ENCODE assay signal across 1 cellular context in the genomic region with DNA sequence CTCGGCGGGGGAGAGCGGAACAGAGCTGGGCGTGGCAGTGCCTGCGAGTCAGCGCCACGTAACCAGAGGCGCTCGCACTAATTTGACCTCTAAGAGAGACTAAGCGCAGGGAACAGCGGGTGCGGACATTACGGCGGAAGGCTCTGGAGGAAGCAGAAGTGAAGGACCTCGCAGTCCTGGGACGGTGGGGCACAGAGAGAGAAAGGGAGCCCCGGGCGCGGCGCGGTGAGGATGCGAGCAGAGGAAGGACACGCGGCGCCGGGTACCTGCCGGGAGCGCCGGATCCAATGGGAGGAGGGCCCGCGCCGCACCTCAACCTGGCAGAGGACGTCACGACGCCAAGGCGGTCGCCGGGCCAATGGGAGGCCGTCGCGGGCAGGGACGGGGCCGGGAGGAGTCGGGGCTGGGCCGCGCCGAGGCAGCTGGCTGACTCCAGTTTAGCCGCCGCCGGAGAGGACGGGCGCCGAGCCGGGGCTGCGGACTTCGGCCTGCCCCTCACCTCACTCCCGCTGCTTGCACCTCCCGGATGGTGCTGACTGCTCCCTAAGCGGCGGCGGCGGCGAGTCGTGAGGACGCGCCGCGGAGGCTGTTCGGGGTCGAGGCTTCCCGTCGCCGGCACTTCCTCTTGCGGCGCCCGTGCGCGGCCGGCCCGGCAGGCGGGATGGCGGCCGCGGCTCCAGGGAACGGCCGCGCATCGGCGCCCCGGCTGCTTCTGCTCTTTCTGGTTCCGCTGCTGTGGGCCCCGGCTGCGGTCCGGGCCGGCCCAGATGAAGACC.
TF ChIP-seq lines count a peak whose summit lies in the region.

A gene with protein sequence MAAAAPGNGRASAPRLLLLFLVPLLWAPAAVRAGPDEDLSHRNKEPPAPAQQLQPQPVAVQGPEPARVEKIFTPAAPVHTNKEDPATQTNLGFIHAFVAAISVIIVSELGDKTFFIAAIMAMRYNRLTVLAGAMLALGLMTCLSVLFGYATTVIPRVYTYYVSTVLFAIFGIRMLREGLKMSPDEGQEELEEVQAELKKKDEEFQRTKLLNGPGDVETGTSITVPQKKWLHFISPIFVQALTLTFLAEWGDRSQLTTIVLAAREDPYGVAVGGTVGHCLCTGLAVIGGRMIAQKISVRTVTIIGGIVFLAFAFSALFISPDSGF (plus strand): TSS at position 429 of the 776 bp plus-strand sequence. CDS start 233 bp downstream, at position 662.

TF ChIP-seq in HepG2, 621 proteins besides CTCF, POLR2A, EP300 and RAD21 (continued from another document and continues in another):
- TF ChIP-seq IKZF4 (CRISPR knock-in tag; IDR thresholded peaks at IDR 0.05; ENCODE audit: borderline replicate concordance, low read depth, not compliant biosample characterization) (peak; percentile 84), ZNF607 (CRISPR knock-in tag; IDR thresholded peaks at IDR 0.05; ENCODE audit: borderline replicate concordance) (peak; percentile 81), ZNF782 (CRISPR knock-in tag; IDR thresholded peaks at IDR 0.05; ENCODE audit: borderline replicate concordance) (peak; percentile 85; the same call in 1 of the 2 replicates), ZNF225 (CRISPR knock-in tag; IDR thresholded peaks at IDR 0.05) (0 out of 2 replicates have a peak, but pooled peaks have one; percentile 64), ZNF121 (CRISPR knock-in tag; IDR thresholded peaks at IDR 0.05) (peak; percentile 34; the same call in 1 of the 2 replicates), ATF7 (IDR thresholded peaks at IDR 0.05) (no peak), ATF7 (CRISPR knock-in tag; IDR thresholded peaks at IDR 0.05) (0 out of 2 replicates have a peak, but pooled peaks have one; percentile 51), RBFOX2 (IDR thresholded peaks at IDR 0.05; ENCODE audit: low read depth, low read length) (peak; percentile 96), NCOA1 (CRISPR knock-in tag; IDR thresholded peaks at IDR 0.05) (peak; percentile 94; the same call in 1 of the 2 replicates), ZC3H13 (CRISPR knock-in tag; IDR thresholded peaks at IDR 0.05) (0 out of 2 replicates have a peak, but pooled peaks have one; percentile 47), HNRNPH1 (optimal IDR thresholded peaks at IDR 0.05; ENCODE audit: low read depth, low read length) (no peak), ZFP90 (CRISPR knock-in tag; IDR thresholded peaks at IDR 0.05; ENCODE audit: borderline replicate concordance) (no peak; the same call in 1 of the 2 replicates), FOXC1 (CRISPR knock-in tag; IDR thresholded peaks at IDR 0.05; ENCODE audit: borderline replicate concordance) (0 out of 2 replicates have a peak, but pooled peaks have one; percentile 78), NFATC3 (CRISPR knock-in tag; IDR thresholded peaks at IDR 0.05) (0 out of 2 replicates have a peak, but pooled peaks have one; percentile 64), ZNF263 (CRISPR knock-in tag; IDR thresholded peaks at IDR 0.05) (peak; percentile 76), YY1 (IDR thresholded peaks at IDR 0.05; ENCODE audit: insufficient read depth, insufficient replicate concordance, low read depth, low read length) (peak; percentile 30), ZNF75D (CRISPR knock-in tag; IDR thresholded peaks at IDR 0.05; ENCODE audit: borderline replicate concordance) (no peak), NR1H2 (CRISPR knock-in tag; IDR thresholded peaks at IDR 0.05; ENCODE audit: borderline replicate concordance, low read depth) (peak; percentile 63; the same call in 1 of the 2 replicates), GLI4 (CRISPR knock-in tag; IDR thresholded peaks at IDR 0.05; ENCODE audit: borderline replicate concordance) (0 out of 2 replicates have a peak, but pooled peaks have one; percentile 27), SAFB2 (CRISPR knock-in tag; IDR thresholded peaks at IDR 0.05; ENCODE audit: borderline replicate concordance, low read depth) (0 out of 2 replicates have a peak, but pooled peaks have one; percentile 53), SALL2 (CRISPR knock-in tag; IDR thresholded peaks at IDR 0.05) (peak; percentile 56)
- TF ChIP-seq, protein P1, sequence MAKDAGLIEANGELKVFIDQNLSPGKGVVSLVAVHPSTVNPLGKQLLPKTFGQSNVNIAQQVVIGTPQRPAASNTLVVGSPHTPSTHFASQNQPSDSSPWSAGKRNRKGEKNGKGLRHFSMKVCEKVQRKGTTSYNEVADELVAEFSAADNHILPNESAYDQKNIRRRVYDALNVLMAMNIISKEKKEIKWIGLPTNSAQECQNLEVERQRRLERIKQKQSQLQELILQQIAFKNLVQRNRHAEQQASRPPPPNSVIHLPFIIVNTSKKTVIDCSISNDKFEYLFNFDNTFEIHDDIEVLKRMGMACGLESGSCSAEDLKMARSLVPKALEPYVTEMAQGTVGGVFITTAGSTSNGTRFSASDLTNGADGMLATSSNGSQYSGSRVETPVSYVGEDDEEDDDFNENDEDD (CRISPR knock-in tag; IDR thresholded peaks at IDR 0.05; ENCODE audit: borderline replicate concordance) = peak; percentile 76; the same call in 1 of the 2 replicates
- TF ChIP-seq, protein P2, sequence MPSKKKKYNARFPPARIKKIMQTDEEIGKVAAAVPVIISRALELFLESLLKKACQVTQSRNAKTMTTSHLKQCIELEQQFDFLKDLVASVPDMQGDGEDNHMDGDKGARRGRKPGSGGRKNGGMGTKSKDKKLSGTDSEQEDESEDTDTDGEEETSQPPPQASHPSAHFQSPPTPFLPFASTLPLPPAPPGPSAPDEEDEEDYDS (CRISPR knock-in tag; IDR thresholded peaks at IDR 0.05) = peak; percentile 88
- TF ChIP-seq, protein P3, sequence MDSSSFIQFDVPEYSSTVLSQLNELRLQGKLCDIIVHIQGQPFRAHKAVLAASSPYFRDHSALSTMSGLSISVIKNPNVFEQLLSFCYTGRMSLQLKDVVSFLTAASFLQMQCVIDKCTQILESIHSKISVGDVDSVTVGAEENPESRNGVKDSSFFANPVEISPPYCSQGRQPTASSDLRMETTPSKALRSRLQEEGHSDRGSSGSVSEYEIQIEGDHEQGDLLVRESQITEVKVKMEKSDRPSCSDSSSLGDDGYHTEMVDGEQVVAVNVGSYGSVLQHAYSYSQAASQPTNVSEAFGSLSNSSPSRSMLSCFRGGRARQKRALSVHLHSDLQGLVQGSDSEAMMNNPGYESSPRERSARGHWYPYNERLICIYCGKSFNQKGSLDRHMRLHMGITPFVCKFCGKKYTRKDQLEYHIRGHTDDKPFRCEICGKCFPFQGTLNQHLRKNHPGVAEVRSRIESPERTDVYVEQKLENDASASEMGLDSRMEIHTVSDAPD (CRISPR knock-in tag; IDR thresholded peaks at IDR 0.05) = no peak
- TF ChIP-seq, protein P4, sequence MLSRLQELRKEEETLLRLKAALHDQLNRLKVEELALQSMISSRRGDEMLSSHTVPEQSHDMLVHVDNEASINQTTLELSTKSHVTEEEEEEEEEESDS (CRISPR knock-in tag; IDR thresholded peaks at IDR 0.05; ENCODE audit: borderline replicate concordance) = no peak
- TF ChIP-seq, protein P5, sequence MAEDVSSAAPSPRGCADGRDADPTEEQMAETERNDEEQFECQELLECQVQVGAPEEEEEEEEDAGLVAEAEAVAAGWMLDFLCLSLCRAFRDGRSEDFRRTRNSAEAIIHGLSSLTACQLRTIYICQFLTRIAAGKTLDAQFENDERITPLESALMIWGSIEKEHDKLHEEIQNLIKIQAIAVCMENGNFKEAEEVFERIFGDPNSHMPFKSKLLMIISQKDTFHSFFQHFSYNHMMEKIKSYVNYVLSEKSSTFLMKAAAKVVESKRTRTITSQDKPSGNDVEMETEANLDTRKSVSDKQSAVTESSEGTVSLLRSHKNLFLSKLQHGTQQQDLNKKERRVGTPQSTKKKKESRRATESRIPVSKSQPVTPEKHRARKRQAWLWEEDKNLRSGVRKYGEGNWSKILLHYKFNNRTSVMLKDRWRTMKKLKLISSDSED (CRISPR knock-in tag; IDR thresholded peaks at IDR 0.05) = no peak
- TF ChIP-seq, protein P6, sequence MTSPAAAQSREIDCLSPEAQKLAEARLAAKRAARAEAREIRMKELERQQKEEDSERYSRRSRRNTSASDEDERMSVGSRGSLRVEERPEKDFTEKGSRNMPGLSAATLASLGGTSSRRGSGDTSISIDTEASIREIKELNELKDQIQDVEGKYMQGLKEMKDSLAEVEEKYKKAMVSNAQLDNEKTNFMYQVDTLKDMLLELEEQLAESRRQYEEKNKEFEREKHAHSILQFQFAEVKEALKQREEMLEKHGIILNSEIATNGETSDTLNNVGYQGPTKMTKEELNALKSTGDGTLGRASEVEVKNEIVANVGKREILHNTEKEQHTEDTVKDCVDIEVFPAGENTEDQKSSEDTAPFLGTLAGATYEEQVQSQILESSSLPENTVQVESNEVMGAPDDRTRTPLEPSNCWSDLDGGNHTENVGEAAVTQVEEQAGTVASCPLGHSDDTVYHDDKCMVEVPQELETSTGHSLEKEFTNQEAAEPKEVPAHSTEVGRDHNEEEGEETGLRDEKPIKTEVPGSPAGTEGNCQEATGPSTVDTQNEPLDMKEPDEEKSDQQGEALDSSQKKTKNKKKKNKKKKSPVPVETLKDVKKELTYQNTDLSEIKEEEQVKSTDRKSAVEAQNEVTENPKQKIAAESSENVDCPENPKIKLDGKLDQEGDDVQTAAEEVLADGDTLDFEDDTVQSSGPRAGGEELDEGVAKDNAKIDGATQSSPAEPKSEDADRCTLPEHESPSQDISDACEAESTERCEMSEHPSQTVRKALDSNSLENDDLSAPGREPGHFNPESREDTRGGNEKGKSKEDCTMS (CRISPR knock-in tag; conservative IDR thresholded peaks at IDR 0.05) = no peak
- TF ChIP-seq, protein P7, sequence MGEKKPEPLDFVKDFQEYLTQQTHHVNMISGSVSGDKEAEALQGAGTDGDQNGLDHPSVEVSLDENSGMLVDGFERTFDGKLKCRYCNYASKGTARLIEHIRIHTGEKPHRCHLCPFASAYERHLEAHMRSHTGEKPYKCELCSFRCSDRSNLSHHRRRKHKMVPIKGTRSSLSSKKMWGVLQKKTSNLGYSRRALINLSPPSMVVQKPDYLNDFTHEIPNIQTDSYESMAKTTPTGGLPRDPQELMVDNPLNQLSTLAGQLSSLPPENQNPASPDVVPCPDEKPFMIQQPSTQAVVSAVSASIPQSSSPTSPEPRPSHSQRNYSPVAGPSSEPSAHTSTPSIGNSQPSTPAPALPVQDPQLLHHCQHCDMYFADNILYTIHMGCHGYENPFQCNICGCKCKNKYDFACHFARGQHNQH (CRISPR knock-in tag; IDR thresholded peaks at IDR 0.05) = peak; percentile 66
- TF ChIP-seq, protein P8, sequence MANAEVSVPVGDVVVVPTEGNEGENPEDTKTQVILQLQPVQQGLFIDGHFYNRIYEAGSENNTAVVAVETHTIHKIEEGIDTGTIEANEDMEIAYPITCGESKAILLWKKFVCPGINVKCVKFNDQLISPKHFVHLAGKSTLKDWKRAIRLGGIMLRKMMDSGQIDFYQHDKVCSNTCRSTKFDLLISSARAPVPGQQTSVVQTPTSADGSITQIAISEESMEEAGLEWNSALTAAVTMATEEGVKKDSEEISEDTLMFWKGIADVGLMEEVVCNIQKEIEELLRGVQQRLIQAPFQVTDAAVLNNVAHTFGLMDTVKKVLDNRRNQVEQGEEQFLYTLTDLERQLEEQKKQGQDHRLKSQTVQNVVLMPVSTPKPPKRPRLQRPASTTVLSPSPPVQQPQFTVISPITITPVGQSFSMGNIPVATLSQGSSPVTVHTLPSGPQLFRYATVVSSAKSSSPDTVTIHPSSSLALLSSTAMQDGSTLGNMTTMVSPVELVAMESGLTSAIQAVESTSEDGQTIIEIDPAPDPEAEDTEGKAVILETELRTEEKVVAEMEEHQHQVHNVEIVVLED (CRISPR knock-in tag; IDR thresholded peaks at IDR 0.05; ENCODE audit: borderline replicate concordance) = peak; percentile 93
- TF ChIP-seq, protein P9, sequence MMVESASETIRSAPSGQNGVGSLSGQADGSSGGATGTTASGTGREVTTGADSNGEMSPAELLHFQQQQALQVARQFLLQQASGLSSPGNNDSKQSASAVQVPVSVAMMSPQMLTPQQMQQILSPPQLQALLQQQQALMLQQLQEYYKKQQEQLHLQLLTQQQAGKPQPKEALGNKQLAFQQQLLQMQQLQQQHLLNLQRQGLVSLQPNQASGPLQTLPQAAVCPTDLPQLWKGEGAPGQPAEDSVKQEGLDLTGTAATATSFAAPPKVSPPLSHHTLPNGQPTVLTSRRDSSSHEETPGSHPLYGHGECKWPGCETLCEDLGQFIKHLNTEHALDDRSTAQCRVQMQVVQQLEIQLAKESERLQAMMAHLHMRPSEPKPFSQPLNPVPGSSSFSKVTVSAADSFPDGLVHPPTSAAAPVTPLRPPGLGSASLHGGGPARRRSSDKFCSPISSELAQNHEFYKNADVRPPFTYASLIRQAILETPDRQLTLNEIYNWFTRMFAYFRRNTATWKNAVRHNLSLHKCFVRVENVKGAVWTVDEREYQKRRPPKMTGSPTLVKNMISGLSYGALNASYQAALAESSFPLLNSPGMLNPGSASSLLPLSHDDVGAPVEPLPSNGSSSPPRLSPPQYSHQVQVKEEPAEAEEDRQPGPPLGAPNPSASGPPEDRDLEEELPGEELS (CRISPR knock-in tag; IDR thresholded peaks at IDR 0.05) = peak; percentile 55; the same call in 1 of the 2 replicates
- TF ChIP-seq, protein P10, sequence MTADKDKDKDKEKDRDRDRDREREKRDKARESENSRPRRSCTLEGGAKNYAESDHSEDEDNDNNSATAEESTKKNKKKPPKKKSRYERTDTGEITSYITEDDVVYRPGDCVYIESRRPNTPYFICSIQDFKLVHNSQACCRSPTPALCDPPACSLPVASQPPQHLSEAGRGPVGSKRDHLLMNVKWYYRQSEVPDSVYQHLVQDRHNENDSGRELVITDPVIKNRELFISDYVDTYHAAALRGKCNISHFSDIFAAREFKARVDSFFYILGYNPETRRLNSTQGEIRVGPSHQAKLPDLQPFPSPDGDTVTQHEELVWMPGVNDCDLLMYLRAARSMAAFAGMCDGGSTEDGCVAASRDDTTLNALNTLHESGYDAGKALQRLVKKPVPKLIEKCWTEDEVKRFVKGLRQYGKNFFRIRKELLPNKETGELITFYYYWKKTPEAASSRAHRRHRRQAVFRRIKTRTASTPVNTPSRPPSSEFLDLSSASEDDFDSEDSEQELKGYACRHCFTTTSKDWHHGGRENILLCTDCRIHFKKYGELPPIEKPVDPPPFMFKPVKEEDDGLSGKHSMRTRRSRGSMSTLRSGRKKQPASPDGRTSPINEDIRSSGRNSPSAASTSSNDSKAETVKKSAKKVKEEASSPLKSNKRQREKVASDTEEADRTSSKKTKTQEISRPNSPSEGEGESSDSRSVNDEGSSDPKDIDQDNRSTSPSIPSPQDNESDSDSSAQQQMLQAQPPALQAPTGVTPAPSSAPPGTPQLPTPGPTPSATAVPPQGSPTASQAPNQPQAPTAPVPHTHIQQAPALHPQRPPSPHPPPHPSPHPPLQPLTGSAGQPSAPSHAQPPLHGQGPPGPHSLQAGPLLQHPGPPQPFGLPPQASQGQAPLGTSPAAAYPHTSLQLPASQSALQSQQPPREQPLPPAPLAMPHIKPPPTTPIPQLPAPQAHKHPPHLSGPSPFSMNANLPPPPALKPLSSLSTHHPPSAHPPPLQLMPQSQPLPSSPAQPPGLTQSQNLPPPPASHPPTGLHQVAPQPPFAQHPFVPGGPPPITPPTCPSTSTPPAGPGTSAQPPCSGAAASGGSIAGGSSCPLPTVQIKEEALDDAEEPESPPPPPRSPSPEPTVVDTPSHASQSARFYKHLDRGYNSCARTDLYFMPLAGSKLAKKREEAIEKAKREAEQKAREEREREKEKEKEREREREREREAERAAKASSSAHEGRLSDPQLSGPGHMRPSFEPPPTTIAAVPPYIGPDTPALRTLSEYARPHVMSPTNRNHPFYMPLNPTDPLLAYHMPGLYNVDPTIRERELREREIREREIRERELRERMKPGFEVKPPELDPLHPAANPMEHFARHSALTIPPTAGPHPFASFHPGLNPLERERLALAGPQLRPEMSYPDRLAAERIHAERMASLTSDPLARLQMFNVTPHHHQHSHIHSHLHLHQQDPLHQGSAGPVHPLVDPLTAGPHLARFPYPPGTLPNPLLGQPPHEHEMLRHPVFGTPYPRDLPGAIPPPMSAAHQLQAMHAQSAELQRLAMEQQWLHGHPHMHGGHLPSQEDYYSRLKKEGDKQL (CRISPR knock-in tag; IDR thresholded peaks at IDR 0.05; ENCODE audit: low read depth) = no peak
